Comparison of ENCODE assay signal across 1 cellular context in genomic region chr3:196568246-196569002, GRCh38.
TF ChIP-seq lines count a peak whose summit lies in the region.

FBXO45 (plus strand) TSS chr3:196568660; CDS start chr3:196568985, 325 bp downstream.
WDR53 (minus strand) TSS chr3:196568554; CDS start chr3:196561475, 7,079 bp downstream.

TF ChIP-seq in HepG2, 621 proteins besides CTCF, POLR2A, EP300 and RAD21 (continued from another document and continues in another):
- TF ChIP-seq ZNF740 (CRISPR knock-in tag; IDR thresholded peaks at IDR 0.05) (0 out of 2 replicates have a peak, but pooled peaks have one; percentile 15), GTF2F1 (IDR thresholded peaks at IDR 0.05; ENCODE audit: low read length) (no peak), ZFY (CRISPR knock-in tag; IDR thresholded peaks at IDR 0.05) (peak; percentile 85), ARNTL (CRISPR knock-in tag; IDR thresholded peaks at IDR 0.05) (0 out of 2 replicates have a peak, but pooled peaks have one; percentile 52), SMAD9 (CRISPR knock-in tag; IDR thresholded peaks at IDR 0.05) (no peak), KLF13 (CRISPR knock-in tag; IDR thresholded peaks at IDR 0.05) (no peak), ATF7-NPFF (CRISPR knock-in tag; IDR thresholded peaks at IDR 0.05; ENCODE audit: low read depth) (peak; percentile 89), PHB2 (IDR thresholded peaks at IDR 0.05; ENCODE audit: partially characterized antibody) (no peak), RNF2 (conservative IDR thresholded peaks at IDR 0.05; ENCODE audit: low read depth) (peak; percentile 85; the same call in 1 of the 2 replicates), ZNF646 (CRISPR knock-in tag; IDR thresholded peaks at IDR 0.05) (no peak), RCOR2 (CRISPR knock-in tag; IDR thresholded peaks at IDR 0.05) (no peak), CEBPG (CRISPR knock-in tag; IDR thresholded peaks at IDR 0.05) (0 out of 2 replicates have a peak, but pooled peaks have one; percentile 12), MIXL1 (CRISPR knock-in tag; IDR thresholded peaks at IDR 0.05) (peak; percentile 71; the same call in 1 of the 2 replicates), DMTF1 (CRISPR knock-in tag; IDR thresholded peaks at IDR 0.05) (no peak), ZSCAN21 (CRISPR knock-in tag; IDR thresholded peaks at IDR 0.05; ENCODE audit: borderline replicate concordance) (peak; percentile 91), TBX3 (IDR thresholded peaks at IDR 0.05; ENCODE audit: borderline replicate concordance) (no peak), NR3C1 (CRISPR knock-in tag; IDR thresholded peaks at IDR 0.05) (no peak), ZNF296 (CRISPR knock-in tag; conservative IDR thresholded peaks at IDR 0.05) (no peak), RFXAP (CRISPR knock-in tag; IDR thresholded peaks at IDR 0.05; ENCODE audit: borderline replicate concordance) (peak; percentile 93; the same call in 1 of the 2 replicates), NFKBIZ (CRISPR knock-in tag; IDR thresholded peaks at IDR 0.05) (no peak; the same call in 1 of the 2 replicates), SUZ12 (IDR thresholded peaks at IDR 0.05; ENCODE audit: low read depth, low read length) (no peak), ZNF367 (CRISPR knock-in tag; IDR thresholded peaks at IDR 0.05; ENCODE audit: borderline replicate concordance) (no peak; the same call in 1 of the 2 replicates), KLF6 (CRISPR knock-in tag; IDR thresholded peaks at IDR 0.05) (no peak; the same call in 1 of the 2 replicates), SIX1 (CRISPR knock-in tag; IDR thresholded peaks at IDR 0.05; ENCODE audit: borderline replicate concordance) (no peak), DMAP1 (CRISPR knock-in tag; IDR thresholded peaks at IDR 0.05) (peak; percentile 73), ZNF251 (CRISPR knock-in tag; IDR thresholded peaks at IDR 0.05) (no peak), STAT6 (CRISPR knock-in tag; IDR thresholded peaks at IDR 0.05; ENCODE audit: borderline replicate concordance) (no peak; the same call in 1 of the 2 replicates), CSRNP2 (CRISPR knock-in tag; conservative IDR thresholded peaks at IDR 0.05; ENCODE audit: low read depth) (no peak), ZNF407 (CRISPR knock-in tag; IDR thresholded peaks at IDR 0.05; ENCODE audit: not compliant biosample characterization) (no peak), ZNF263 (CRISPR knock-in tag; IDR thresholded peaks at IDR 0.05) (no peak), ZNF841 (CRISPR knock-in tag; IDR thresholded peaks at IDR 0.05; ENCODE audit: borderline replicate concordance) (no peak), ZNF354B (CRISPR knock-in tag; IDR thresholded peaks at IDR 0.05) (no peak), ZNF737 (CRISPR knock-in tag; IDR thresholded peaks at IDR 0.05; ENCODE audit: borderline replicate concordance) (no peak), KAT7 (CRISPR knock-in tag; IDR thresholded peaks at IDR 0.05; ENCODE audit: borderline replicate concordance) (no peak), ZFP37 (CRISPR knock-in tag; IDR thresholded peaks at IDR 0.05; ENCODE audit: borderline replicate concordance) (peak; percentile 62; the same call in 1 of the 2 replicates), NONO (IDR thresholded peaks at IDR 0.05) (no peak), NONO (CRISPR knock-in tag; conservative IDR thresholded peaks at IDR 0.05) (0 out of 2 replicates have a peak, but pooled peaks have one; percentile 21)
